Comparison of ENCODE assay signal across 27 cellular contexts in genomic region chr6:34549804-34550202, GRCh38. TPM values are rescaled to one million over a fixed set of nuclear protein-coding genes. Genes with fewer than 3 reads are reported as not detected.
"Had no signal": no experiment of that assay in that cellular context is flagged by ENCODE, and none has a peak within 500 bp of the region (broad histone marks: within the 10 kb centered on the region; RNA-seq: fewer than 3 reads in every experiment).

No MANE protein-coding gene starts in this region.

- DNase-seq: activated CD4-positive, alpha-beta memory T cell treated with anti-CD3 and anti-CD28 coated beads, Interleukin-2, amount 10 ng/mL, durations not matched to agents 7 days and 5 days; activated CD4-positive, alpha-beta T cell treated with anti-CD3 and anti-CD28 coated beads, Interleukin-2, amount 10 ng/mL, durations not matched to agents 7 days and 5 days; activated CD4-positive, CD25-positive, alpha-beta regulatory T cell treated with anti-CD3 and anti-CD28 coated beads, Interleukin-2, amount 50 U/mL, for 72 hours; activated CD8-positive, alpha-beta memory T cell treated with anti-CD3 and anti-CD28 coated beads, Interleukin-2, amount 10 ng/mL, durations not matched to agents 7 days and 5 days; activated T-cell treated with anti-CD3 and anti-CD28 coated beads, Interleukin-2, amount 50 U/mL, for 48 hours; dermis blood vessel endothelial cell; effector CD4-positive, alpha-beta T cell; esophagus squamous epithelium; left ventricle myocardium superior; naive B cell; nephron progenitor cell; ovary; right cardiac atrium; spleen; stimulated activated CD4-positive, alpha-beta T cell treated with anti-CD3 and anti-CD28 coated beads, Interleukin-2, amount 100 ng/mL, for 48 hours; stimulated activated naive CD8-positive, alpha-beta T cell treated with anti-CD3 and anti-CD28 coated beads, Interleukin-15, Interleukin-2, amounts not matched to agents 100 U/mL and 50 U/mL, for 24 hours; T-helper 9 cell; trophoblast cell; uterus had no signal

- ATAC-seq: activated CD8-positive, alpha-beta memory T cell treated with anti-CD3 and anti-CD28 coated beads, Interleukin-2, amount 10 ng/mL, durations not matched to agents 7 days and 5 days; activated naive CD4-positive, alpha-beta T cell treated with anti-CD3 and anti-CD28 coated beads, Interleukin-2, amount 50 U/mL, for 72 hours; left ventricle myocardium superior; right cardiac atrium; stimulated activated naive CD8-positive, alpha-beta T cell treated with anti-CD3 and anti-CD28 coated beads, Interleukin-15, Interleukin-2, amounts not matched to agents 100 U/mL and 50 U/mL, for 24 hours had no signal

- H3K36me3 ChIP-seq: esophagus squamous epithelium, ovary, spleen, thoracic aorta, uterus had no signal

- H3K4me3 ChIP-seq: esophagus squamous epithelium, ovary, spleen, thoracic aorta, uterus had no signal

- FAIRE-seq: colon, frontal cortex, islet of Langerhans, TTC549 had no signal

- H3K27ac ChIP-seq: esophagus squamous epithelium, ovary, spleen, thoracic aorta, uterus had no signal

- H3K27me3 ChIP-seq: ovary, uterus had no signal

- H3K9me3 ChIP-seq: esophagus squamous epithelium, ovary, spleen, thoracic aorta, uterus had no signal

RNA-seq across cellular contexts. Expression of gene SPDEF, which starts 6.3 kb away (rescaled TPM):
- total RNA-seq: activated CD4-positive, alpha-beta memory T cell treated with anti-CD3 and anti-CD28 coated beads, Interleukin-2, amount 10 ng/mL, durations not matched to agents 7 days and 5 days; activated CD4-positive, alpha-beta T cell treated with anti-CD3 and anti-CD28 coated beads, Interleukin-2, amount 10 ng/mL, durations not matched to agents 7 days and 5 days; frontal cortex; left ventricle myocardium superior; lung microvascular endothelial cell; pulmonary artery endothelial cell; thoracic aorta had no signal
